Comparison of ENCODE assay signal across 15 cellular contexts in the genomic region with DNA sequence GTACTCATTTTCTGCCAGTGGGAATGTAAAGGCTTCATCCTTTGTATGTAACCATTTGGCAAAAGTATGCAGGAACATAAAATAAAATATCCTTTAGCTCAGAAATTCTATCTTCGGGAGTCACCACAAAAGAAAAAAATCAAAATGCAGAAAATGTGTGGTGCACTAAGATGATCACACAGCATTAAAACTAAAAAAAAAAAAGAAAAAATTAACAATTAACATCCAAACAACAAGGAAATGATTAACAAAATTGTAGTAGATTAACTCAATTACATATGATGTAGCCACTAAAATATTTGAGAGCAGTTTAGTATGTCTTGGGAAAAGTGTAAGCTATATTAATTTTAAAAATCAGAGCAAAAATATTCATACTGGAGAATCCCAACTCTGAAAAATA. TPM values are rescaled to one million over a fixed set of nuclear protein-coding genes. Genes with fewer than 3 reads are reported as not detected.
DNase-seq lines count a peak whose midpoint lies in the region; FAIRE-seq and TF ChIP-seq lines count a peak whose summit lies in the region.
"Not testable (repeated sequence)": the region's sequence is repeated elsewhere in the genome, so short reads cannot be mapped to it uniquely, and the experiment has no call there.
"Had no signal": no experiment of that assay in that cellular context is flagged by ENCODE, and none has a peak within 500 bp of the region (broad histone marks: within the 10 kb centered on the region; RNA-seq: fewer than 3 reads in every experiment).

No MANE protein-coding gene starts in this region.

- not testable (repeated sequence) for H3K36me3 ChIP-seq in adipocyte (ENCODE audit: control insufficient read depth, insufficient read depth, low read length, severe bottlenecking); duodenal mucosa (ENCODE audit: control insufficient read depth in 1 of 2, insufficient read depth in 2 of 2, low read length in 2 of 2); kidney (ENCODE audit: control insufficient read depth in 1 of 2, insufficient read depth in 2 of 2, low read length in 2 of 2); mesenchymal stem cell (ENCODE audit: control insufficient read depth in 1 of 2, insufficient read depth in 2 of 2, low read depth in 1 of 2, low read length in 2 of 2); rectal smooth muscle tissue (ENCODE audit: control insufficient read depth, insufficient read depth, low read length); tibial artery

- not testable (repeated sequence) for H3K79me1 ChIP-seq in mesenchymal stem cell (replicated peaks; ENCODE audit: low read length, poor library complexity, severe bottlenecking)

- WGBS in mesenchymal stem cell: no CpG with 5 or more reads among the region's 1 CpG

- H3K4me2 ChIP-seq in mesenchymal stem cell (ENCODE audit: low read length, poor library complexity, severe bottlenecking): not testable (repeated sequence)

- H4K91ac ChIP-seq in mesenchymal stem cell (ENCODE audit: low read length): not testable (repeated sequence)

- H3K9me3 ChIP-seq in adipocyte (ENCODE audit: control insufficient read depth, low read length); duodenal mucosa (ENCODE audit: control insufficient read depth in 1 of 2, low read length in 2 of 2); kidney (ENCODE audit: control insufficient read depth in 1 of 2, low read length in 2 of 2); mesenchymal stem cell (ENCODE audit: control insufficient read depth, low read length); tibial artery: not testable (repeated sequence)

- not testable (repeated sequence) for H3K4ac ChIP-seq in mesenchymal stem cell (ENCODE audit: low read depth in 1 of 2, low read length in 2 of 2)

- intact Hi-C loops in kidney (cut with DNase I); tibial artery (cut with DNase I; ENCODE audit: low total_unique reads): not testable (repeated sequence)

- not testable (repeated sequence) for TF ChIP-seq CTCF in kidney (IDR thresholded peaks at IDR 0.05; ENCODE audit: borderline replicate concordance, extremely low read depth, insufficient read depth); tibial artery (IDR thresholded peaks at IDR 0.05)

- H3K14ac ChIP-seq in mesenchymal stem cell (ENCODE audit: low read length in 2 of 2): not testable (repeated sequence)

- peak; percentile 58 for DNase-seq in Caki2 (ENCODE audit: low read depth)
- not testable (repeated sequence) for DNase-seq in adipocyte (ENCODE audit: low read depth); kidney; mesenchymal stem cell; tibial artery

- not testable (repeated sequence) for H2BK120ac ChIP-seq in mesenchymal stem cell (ENCODE audit: low read depth, low read length)

- peak; percentile 86 for FAIRE-seq in kidney (lab: Jason Lieb, UNC)

- H3K27ac ChIP-seq in duodenal mucosa (ENCODE audit: low read depth, low read length) (peak overlapping the region; percentile 14), kidney (ENCODE audit: low read depth in 2 of 2, low read length in 2 of 2) (peak overlapping the region; percentile 85 to 89), mesenchymal stem cell (ENCODE audit: low read length, poor library complexity, severe bottlenecking) (peak overlapping the region; percentile 94), rectal smooth muscle tissue (ENCODE audit: low read depth, low read length) (peak overlapping the region; percentile 75), tibial artery (peak overlapping the region; percentile 84 to 86)

- H2BK5ac ChIP-seq in mesenchymal stem cell (ENCODE audit: low read depth, low read length, poor library complexity, severe bottlenecking): peak overlapping the region; percentile 68

- H3K27me3 ChIP-seq in adipocyte (replicated peaks; ENCODE audit: control insufficient read depth, insufficient read depth, low read length); duodenal mucosa (ENCODE audit: control insufficient read depth in 1 of 2, insufficient read depth in 2 of 2, low read length in 2 of 2); mesenchymal stem cell (ENCODE audit: control insufficient read depth in 1 of 2, insufficient read depth in 1 of 2, low read length in 2 of 2); rectal smooth muscle tissue (ENCODE audit: control insufficient read depth, insufficient read depth, low read length); tibial artery: not testable (repeated sequence)

- H3K18ac ChIP-seq in mesenchymal stem cell (ENCODE audit: low read depth in 1 of 2, low read length in 2 of 2): not testable (repeated sequence)

- H3K4me3 ChIP-seq in adipocyte (ENCODE audit: low read length): peak overlapping the region; percentile 44
- H3K4me3 ChIP-seq in duodenal mucosa (ENCODE audit: low read depth in 1 of 2, low read length in 2 of 2); mesenchymal stem cell (ENCODE audit: insufficient read depth in 1 of 2, low read depth in 1 of 2, low read length in 2 of 2); rectal smooth muscle tissue (ENCODE audit: low read length); tibial artery: not testable (repeated sequence)
- H3K4me3 ChIP-seq in kidney (ENCODE audit: low read length in 2 of 2): peak overlapping the region; percentile 50 to 56

- in situ Hi-C loops in Caki2 (cut with HindIII; ENCODE audit: low pct_unique_long_range_greater_than_20kb, low sequenced_read_pairs): not testable (repeated sequence)

- H3K23ac ChIP-seq in mesenchymal stem cell (ENCODE audit: low read length in 2 of 2): not testable (repeated sequence)

- not testable (repeated sequence) for H4K8ac ChIP-seq in mesenchymal stem cell (ENCODE audit: low read length)

- H2AFZ ChIP-seq in mesenchymal stem cell (ENCODE audit: low read depth, low read length): not testable (repeated sequence)

- H2BK12ac ChIP-seq in mesenchymal stem cell (ENCODE audit: low read length in 2 of 2): not testable (repeated sequence)

- not testable (repeated sequence) for H2AK5ac ChIP-seq in mesenchymal stem cell (ENCODE audit: low read length, severe bottlenecking)

- H2BK15ac ChIP-seq in mesenchymal stem cell (ENCODE audit: low read depth, poor library complexity, severe bottlenecking): not testable (repeated sequence)

- H3K9ac ChIP-seq in adipocyte (ENCODE audit: low read length) (peak overlapping the region; percentile 73), kidney (ENCODE audit: low read length in 2 of 2) (peak overlapping the region in 1 of 2 donors; percentile 56)
- H3K9ac ChIP-seq in duodenal mucosa (ENCODE audit: low read depth in 1 of 2, low read length in 2 of 2); mesenchymal stem cell (ENCODE audit: low read length); rectal smooth muscle tissue (ENCODE audit: low read length): not testable (repeated sequence)

- peaks cover 23% of the 10 kb centered on the region for H3K4me1 ChIP-seq in adipocyte (ENCODE audit: control insufficient read depth, insufficient read depth, low read length)
- not testable (repeated sequence) for H3K4me1 ChIP-seq in duodenal mucosa (ENCODE audit: control insufficient read depth in 1 of 2, insufficient read depth in 2 of 2, low read length in 2 of 2); kidney (ENCODE audit: control insufficient read depth in 1 of 2, insufficient read depth in 1 of 2, low read depth in 1 of 2, low read length in 2 of 2); mesenchymal stem cell (ENCODE audit: control insufficient read depth, insufficient read depth, low read depth, low read length); rectal smooth muscle tissue (ENCODE audit: control insufficient read depth, insufficient read depth, low read length)
- H3K4me1 ChIP-seq in tibial artery: peaks cover 0 to 42% (median 2%) of the 10 kb centered on the region in 4 donors

RNA-seq across cellular contexts. Expression of gene ACSM2A, which starts 10.6 kb away (rescaled TPM):
- total RNA-seq in Caki2 (2014; rRNA removed; shearing (Covaris generic); ENCODE audit: low replicate concordance): not detected in 2 replicates
- total RNA-seq in kidney: 59.3 TPM
- polyA plus RNA-seq in kidney (ENCODE audit: insufficient read depth, low read depth, low replicate concordance): 269 TPM
- polyA plus RNA-seq in mesenchymal stem cell (2013, experiment 1 of 2): not detected
- not detected for polyA plus RNA-seq in mesenchymal stem cell (2013, experiment 2 of 2)
- total RNA-seq: A172; CD4-positive, alpha-beta T cell; Daoy; G401; H4; IMR-90; Right ventricle myocardium superior had no signal
- polyA plus RNA-seq: AG04450, IMR-90 had no signal

RNA-seq across cellular contexts. Expression of gene ACSM5, which starts 31.4 kb away (rescaled TPM):
- total RNA-seq in Caki2 (2014; rRNA removed; shearing (Covaris generic); ENCODE audit: low replicate concordance): 3.2 and 8.0 TPM in 2 replicates
- 8.6 TPM for total RNA-seq in kidney
- 22.8 TPM for polyA plus RNA-seq in kidney (ENCODE audit: insufficient read depth, low read depth, low replicate concordance)
- polyA plus RNA-seq in mesenchymal stem cell (2013, experiment 1 of 2): not detected
- not detected for polyA plus RNA-seq in mesenchymal stem cell (2013, experiment 2 of 2)
- total RNA-seq: A172; CD4-positive, alpha-beta T cell; G401; IMR-90 had no signal
- polyA plus RNA-seq: AG04450, IMR-90 had no signal

RNA-seq across cellular contexts. Expression of gene PDILT, which starts 36.2 kb away (rescaled TPM):
- total RNA-seq in Caki2 (2014; rRNA removed; shearing (Covaris generic); ENCODE audit: low replicate concordance): not detected in 2 replicates
- total RNA-seq in kidney: not detected
- polyA plus RNA-seq in kidney (ENCODE audit: insufficient read depth, low read depth, low replicate concordance): not detected
- not detected for polyA plus RNA-seq in mesenchymal stem cell (2013, experiment 1 of 2)
- polyA plus RNA-seq in mesenchymal stem cell (2013, experiment 2 of 2): not detected
- total RNA-seq: A172; CD4-positive, alpha-beta T cell; Daoy; G401; H4; IMR-90; Right ventricle myocardium superior had no signal
- polyA plus RNA-seq: AG04450, IMR-90 had no signal

Comparison
In these comparisons a context has a peak if more than half of its experiments do, and no peak if none do; other contexts are left out.
1. H3K27ac ChIP-seq: peak in every context shown above with its lines; median percentile 94 in mesenchymal stem cell; 87 in kidney; 85 in tibial artery; 75 in rectal smooth muscle tissue; 14 in duodenal mucosa.
2. RNA of gene ACSM2A, which starts 10.6 kb away (total RNA-seq): 59.3 TPM in kidney (single experiment); not detected in Caki2; every median in the first group is over 10 times any median in the second.